1 cellular context compared by ENCODE assay signal in the genomic region with DNA sequence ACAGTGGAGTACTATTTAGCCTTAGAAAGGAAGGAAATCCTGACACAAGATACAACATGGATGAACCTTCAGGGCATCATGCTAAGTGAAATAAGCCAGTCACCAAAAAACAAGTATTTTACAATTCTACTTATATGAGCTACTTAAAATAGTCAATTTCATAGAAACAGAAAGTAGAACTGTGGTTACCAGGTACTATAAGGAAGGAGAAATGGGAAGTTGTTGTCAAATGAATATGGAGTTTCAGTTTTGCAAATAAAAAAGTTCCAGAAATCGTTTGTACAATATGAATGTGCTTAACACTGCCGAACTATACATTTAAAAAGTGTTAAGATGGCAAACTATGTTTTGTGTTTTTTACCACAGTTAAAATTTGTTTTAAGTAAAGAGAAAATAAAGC.
TF ChIP-seq lines count a peak whose summit lies in the region.

No MANE protein-coding gene starts in this region.

TF ChIP-seq in GM12878, 131 proteins besides CTCF, POLR2A, EP300 and RAD21 (continued from another document):
- TF ChIP-seq RUNX3 (IDR thresholded peaks at IDR 0.05; ENCODE audit: low read length) (peak; percentile 92), SMAD5 (IDR thresholded peaks at IDR 0.05; ENCODE audit: low read depth) (no peak), IKZF1 (conservative IDR thresholded peaks at IDR 0.05) (peak; percentile 75), HDAC2 (IDR thresholded peaks at IDR 0.05) (no peak), KLF5 (IDR thresholded peaks at IDR 0.05; ENCODE audit: partially characterized antibody) (no peak), ATF7 (IDR thresholded peaks at IDR 0.05; ENCODE audit: low read depth) (peak; percentile 38; the same call in 1 of the 2 replicates), TBL1XR1 (IDR thresholded peaks at IDR 0.05; ENCODE audit: low read depth, low read length) (peak; percentile 70; the same call in 1 of the 2 replicates), RELA (IDR thresholded peaks at IDR 0.05; ENCODE audit: borderline replicate concordance, partially characterized antibody) (no peak), ZNF274 (IDR thresholded peaks at IDR 0.05; ENCODE audit: insufficient read depth, insufficient read length) (no peak), JUNB (IDR thresholded peaks at IDR 0.05) (peak; percentile 78), TCF7 (IDR thresholded peaks at IDR 0.05; ENCODE audit: borderline replicate concordance) (peak; percentile 28; the same call in 1 of the 2 replicates), CREM (IDR thresholded peaks at IDR 0.05; ENCODE audit: low read depth) (peak; percentile 52; the same call in 1 of the 2 replicates), RFX5 (IDR thresholded peaks at IDR 0.05; ENCODE audit: low read depth, low read length) (no peak), MTA2 (IDR thresholded peaks at IDR 0.05; ENCODE audit: low read depth) (peak; percentile 57; the same call in 1 of the 2 replicates), IKZF2 (IDR thresholded peaks at IDR 0.05) (peak; percentile 91 to 93), ESRRA (IDR thresholded peaks at IDR 0.05; ENCODE audit: low read length) (no peak)
- TF ChIP-seq, protein P1, sequence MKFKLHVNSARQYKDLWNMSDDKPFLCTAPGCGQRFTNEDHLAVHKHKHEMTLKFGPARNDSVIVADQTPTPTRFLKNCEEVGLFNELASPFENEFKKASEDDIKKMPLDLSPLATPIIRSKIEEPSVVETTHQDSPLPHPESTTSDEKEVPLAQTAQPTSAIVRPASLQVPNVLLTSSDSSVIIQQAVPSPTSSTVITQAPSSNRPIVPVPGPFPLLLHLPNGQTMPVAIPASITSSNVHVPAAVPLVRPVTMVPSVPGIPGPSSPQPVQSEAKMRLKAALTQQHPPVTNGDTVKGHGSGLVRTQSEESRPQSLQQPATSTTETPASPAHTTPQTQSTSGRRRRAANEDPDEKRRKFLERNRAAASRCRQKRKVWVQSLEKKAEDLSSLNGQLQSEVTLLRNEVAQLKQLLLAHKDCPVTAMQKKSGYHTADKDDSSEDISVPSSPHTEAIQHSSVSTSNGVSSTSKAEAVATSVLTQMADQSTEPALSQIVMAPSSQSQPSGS (IDR thresholded peaks at IDR 0.05; ENCODE audit: low read length): peak; percentile 72; the same call in 1 of the 2 replicates
- TF ChIP-seq, protein P2, sequence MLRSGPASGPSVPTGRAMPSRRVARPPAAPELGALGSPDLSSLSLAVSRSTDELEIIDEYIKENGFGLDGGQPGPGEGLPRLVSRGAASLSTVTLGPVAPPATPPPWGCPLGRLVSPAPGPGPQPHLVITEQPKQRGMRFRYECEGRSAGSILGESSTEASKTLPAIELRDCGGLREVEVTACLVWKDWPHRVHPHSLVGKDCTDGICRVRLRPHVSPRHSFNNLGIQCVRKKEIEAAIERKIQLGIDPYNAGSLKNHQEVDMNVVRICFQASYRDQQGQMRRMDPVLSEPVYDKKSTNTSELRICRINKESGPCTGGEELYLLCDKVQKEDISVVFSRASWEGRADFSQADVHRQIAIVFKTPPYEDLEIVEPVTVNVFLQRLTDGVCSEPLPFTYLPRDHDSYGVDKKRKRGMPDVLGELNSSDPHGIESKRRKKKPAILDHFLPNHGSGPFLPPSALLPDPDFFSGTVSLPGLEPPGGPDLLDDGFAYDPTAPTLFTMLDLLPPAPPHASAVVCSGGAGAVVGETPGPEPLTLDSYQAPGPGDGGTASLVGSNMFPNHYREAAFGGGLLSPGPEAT (IDR thresholded peaks at IDR 0.05; ENCODE audit: low read depth): peak; percentile 73
- TF ChIP-seq, protein P3, sequence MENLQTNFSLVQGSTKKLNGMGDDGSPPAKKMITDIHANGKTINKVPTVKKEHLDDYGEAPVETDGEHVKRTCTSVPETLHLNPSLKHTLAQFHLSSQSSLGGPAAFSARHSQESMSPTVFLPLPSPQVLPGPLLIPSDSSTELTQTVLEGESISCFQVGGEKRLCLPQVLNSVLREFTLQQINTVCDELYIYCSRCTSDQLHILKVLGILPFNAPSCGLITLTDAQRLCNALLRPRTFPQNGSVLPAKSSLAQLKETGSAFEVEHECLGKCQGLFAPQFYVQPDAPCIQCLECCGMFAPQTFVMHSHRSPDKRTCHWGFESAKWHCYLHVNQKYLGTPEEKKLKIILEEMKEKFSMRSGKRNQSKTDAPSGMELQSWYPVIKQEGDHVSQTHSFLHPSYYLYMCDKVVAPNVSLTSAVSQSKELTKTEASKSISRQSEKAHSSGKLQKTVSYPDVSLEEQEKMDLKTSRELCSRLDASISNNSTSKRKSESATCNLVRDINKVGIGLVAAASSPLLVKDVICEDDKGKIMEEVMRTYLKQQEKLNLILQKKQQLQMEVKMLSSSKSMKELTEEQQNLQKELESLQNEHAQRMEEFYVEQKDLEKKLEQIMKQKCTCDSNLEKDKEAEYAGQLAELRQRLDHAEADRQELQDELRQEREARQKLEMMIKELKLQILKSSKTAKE (IDR thresholded peaks at IDR 0.05; ENCODE audit: low read depth, poor library complexity, severe bottlenecking): peak; percentile 22
- TF ChIP-seq, protein P4, sequence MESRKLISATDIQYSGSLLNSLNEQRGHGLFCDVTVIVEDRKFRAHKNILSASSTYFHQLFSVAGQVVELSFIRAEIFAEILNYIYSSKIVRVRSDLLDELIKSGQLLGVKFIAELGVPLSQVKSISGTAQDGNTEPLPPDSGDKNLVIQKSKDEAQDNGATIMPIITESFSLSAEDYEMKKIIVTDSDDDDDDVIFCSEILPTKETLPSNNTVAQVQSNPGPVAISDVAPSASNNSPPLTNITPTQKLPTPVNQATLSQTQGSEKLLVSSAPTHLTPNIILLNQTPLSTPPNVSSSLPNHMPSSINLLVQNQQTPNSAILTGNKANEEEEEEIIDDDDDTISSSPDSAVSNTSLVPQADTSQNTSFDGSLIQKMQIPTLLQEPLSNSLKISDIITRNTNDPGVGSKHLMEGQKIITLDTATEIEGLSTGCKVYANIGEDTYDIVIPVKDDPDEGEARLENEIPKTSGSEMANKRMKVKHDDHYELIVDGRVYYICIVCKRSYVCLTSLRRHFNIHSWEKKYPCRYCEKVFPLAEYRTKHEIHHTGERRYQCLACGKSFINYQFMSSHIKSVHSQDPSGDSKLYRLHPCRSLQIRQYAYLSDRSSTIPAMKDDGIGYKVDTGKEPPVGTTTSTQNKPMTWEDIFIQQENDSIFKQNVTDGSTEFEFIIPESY (IDR thresholded peaks at IDR 0.05): no peak
